19 cellular contexts compared by ENCODE assay signal in the genomic region with DNA sequence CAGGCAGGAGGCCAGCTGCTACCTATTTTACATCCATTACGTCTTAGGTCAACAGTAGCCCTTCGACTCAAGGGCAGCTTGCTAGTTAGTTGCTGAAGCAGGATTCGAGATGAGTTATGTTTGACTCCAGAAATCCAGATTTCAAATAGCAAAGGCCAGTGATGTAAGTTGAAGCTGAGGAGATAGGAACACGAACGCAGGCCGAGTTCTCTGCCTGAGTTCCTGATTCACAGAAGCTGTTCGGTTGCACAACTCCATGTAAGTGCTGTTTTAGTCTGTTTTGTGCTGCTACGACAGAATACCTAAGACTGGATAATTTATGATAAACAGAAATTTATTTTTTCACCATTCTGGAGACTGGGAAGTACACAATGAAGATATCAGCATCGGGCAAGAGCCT.
A peak's percentile ranks its signal among the peaks of the same experiment; 100 is the strongest.
DNase-seq lines count a peak whose midpoint lies in the region; TF ChIP-seq lines count a peak whose summit lies in the region.
"Had no signal": no experiment of that assay in that cellular context is flagged by ENCODE, and none has a peak within 500 bp of the region (broad histone marks: within the 10 kb centered on the region; RNA-seq: fewer than 3 reads in every experiment).

No MANE protein-coding gene starts in this region.

- H3K27me3 ChIP-seq in WERI-Rb-1 (ENCODE audit: insufficient read depth, low read depth, severe bottlenecking) (no peaks in the 10 kb centered on the region), left ventricle myocardium inferior (ENCODE audit: low read depth) (no peaks in the 10 kb centered on the region)
- H3K27me3 ChIP-seq: BLaER1 treated with 17β-estradiol and CSF1 and Interleukin-3, amounts not matched to agents 10 nM and 100 nM; SJCRH30 had no signal

- H3K36me3 ChIP-seq in WERI-Rb-1 (peaks cover 70% of the 10 kb centered on the region), left ventricle myocardium inferior (no peaks in the 10 kb centered on the region)
- H3K36me3 ChIP-seq: BLaER1 treated with 17β-estradiol and CSF1 and Interleukin-3, amounts not matched to agents 10 nM and 100 nM; SJCRH30 had no signal

- no peaks in the 10 kb centered on the region for H3K9me3 Mint-ChIP-seq in type B pancreatic cell

- H3K4me1 ChIP-seq in left ventricle myocardium inferior: peaks cover 4% of the 10 kb centered on the region
- H3K4me1 ChIP-seq: SJCRH30 had no signal

- intact Hi-C loops in left ventricle myocardium inferior (cut with micrococcal nuclease): no loop called here

- no peak overlapping the region for H3K4me3 ChIP-seq in WERI-Rb-1 (ENCODE audit: low read depth, low read length)
- no peak overlapping the region for H3K4me3 ChIP-seq in left ventricle myocardium inferior
- H3K4me3 ChIP-seq: A549; BLaER1 treated with 17β-estradiol and CSF1 and Interleukin-3, amounts not matched to agents 10 nM and 100 nM; SJCRH30 had no signal

- no peaks in the 10 kb centered on the region for H3K4me1 Mint-ChIP-seq in type B pancreatic cell (ENCODE audit: unreplicated experiment)

- H3K36me3 Mint-ChIP-seq in type B pancreatic cell: no peaks in the 10 kb centered on the region

- DNase-seq in CD1c-positive myeloid dendritic cell (ENCODE audit: extremely low spot score): peak; percentile 85
- DNase-seq in NOMO-1 treated with DMSO at 0.1 percent for 48 hours (lab: John Stamatoyannopoulos, UW; ENCODE audit: unreplicated experiment): peak; percentile 80
- DNase-seq in WERI-Rb-1: peak; percentile 24
- peak; percentile 27 for DNase-seq in midbrain (lab: John Stamatoyannopoulos, UW)
- no peak for DNase-seq in RPMI8226
- DNase-seq in left ventricle myocardium inferior: no peak
- DNase-seq in activated CD4-positive, alpha-beta T cell treated with anti-CD3 and anti-CD28 coated beads, Interleukin-2, amount 50 U/mL, for 1 hour: no peak
- no peak for DNase-seq in type B pancreatic cell (ENCODE audit: extremely low spot score, unreplicated experiment)
- DNase-seq: NCI-H1092, NCI-H1436 treated with DMSO at 0.1 percent for 48 hours, NCI-H2029, NCI-H2171, NCI-H526, SJCRH30, SW 1271 had no signal

- H3K9me3 ChIP-seq in WERI-Rb-1 (ENCODE audit: severe bottlenecking) (no peaks in the 10 kb centered on the region), left ventricle myocardium inferior (replicated peaks) (no peaks in the 10 kb centered on the region)
- H3K9me3 ChIP-seq: A549; BLaER1 treated with 17β-estradiol and CSF1 and Interleukin-3, amounts not matched to agents 10 nM and 100 nM; SJCRH30 had no signal

- no peak overlapping the region for H3K4me3 Mint-ChIP-seq in type B pancreatic cell

- TF ChIP-seq CTCF in WERI-Rb-1 (IDR thresholded peaks at IDR 0.05; ENCODE audit: low read depth, low read length) (no peak), left ventricle myocardium inferior (IDR thresholded peaks at IDR 0.05; ENCODE audit: borderline replicate concordance) (no peak), type B pancreatic cell (conservative IDR thresholded peaks at IDR 0.05) (no peak)

- H3K27ac ChIP-seq in WERI-Rb-1 (0 out of 2 replicates have a peak overlapping the region, but pooled peaks have one; percentile 0), left ventricle myocardium inferior (replicated peaks) (no peak overlapping the region)
- H3K27ac ChIP-seq: BLaER1 treated with 17β-estradiol and CSF1 and Interleukin-3, amounts not matched to agents 10 nM and 100 nM; KMS-11; RWPE1; SJCRH30 had no signal

- no peak overlapping the region for H3K27ac Mint-ChIP-seq in type B pancreatic cell

- H3K27me3 Mint-ChIP-seq in type B pancreatic cell: no peaks in the 10 kb centered on the region

Comparison
In these comparisons a context has a peak if more than half of its experiments do, and no peak if none do; other contexts are left out.
1. DNase-seq: peak in CD1c-positive myeloid dendritic cell (single experiment), NOMO-1 treated with DMSO at 0.1 percent for 48 hours (single experiment), WERI-Rb-1 (single experiment) and midbrain (single experiment); none in RPMI8226 (single experiment), left ventricle myocardium inferior (single experiment), activated CD4-positive, alpha-beta T cell treated with anti-CD3 and anti-CD28 coated beads, Interleukin-2, amount 50 U/mL, for 1 hour (single experiment) and type B pancreatic cell (single experiment).